18 cellular contexts compared by ENCODE assay signal in the genomic region with DNA sequence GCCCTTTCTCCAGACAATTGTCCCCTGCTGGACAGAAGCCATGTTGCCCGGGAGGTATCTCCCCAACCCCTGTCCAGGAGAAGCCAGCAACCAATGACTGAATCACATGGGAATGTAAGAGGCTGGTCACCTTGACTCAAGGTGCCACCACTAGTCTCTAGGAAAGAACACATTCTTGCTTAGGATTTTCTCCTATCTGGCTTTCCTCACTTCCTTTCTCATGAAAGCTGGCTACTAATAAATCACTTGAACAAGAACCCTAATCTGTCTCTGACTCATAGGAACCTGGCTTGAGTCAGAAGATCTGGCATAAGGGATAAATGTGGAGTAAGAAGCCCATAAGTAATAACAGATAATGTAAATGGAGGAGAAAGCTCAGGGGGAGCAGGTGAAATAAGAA.
DNase-seq lines count a peak whose midpoint lies in the region; ATAC-seq, FAIRE-seq and TF ChIP-seq lines count a peak whose summit lies in the region.
"Had no signal": no experiment of that assay in that cellular context is flagged by ENCODE, and none has a peak within 500 bp of the region (broad histone marks: within the 10 kb centered on the region; RNA-seq: fewer than 3 reads in every experiment).

No MANE protein-coding gene starts in this region.

- H3K27me3 ChIP-seq in PC-9 (ENCODE audit: insufficient read depth, low read depth) (no peaks in the 10 kb centered on the region), endothelial cell of umbilical vein (ENCODE audit: control insufficient read depth in 2 of 2, insufficient read depth in 2 of 2, low read length in 2 of 2) (no peaks in the 10 kb centered on the region)
- H3K27me3 ChIP-seq: colonic mucosa had no signal

- dilution Hi-C loops in endothelial cell of umbilical vein (cut with MboI; ENCODE audit: extremely low pct_ligation_motif_present, low sequenced_read_pairs): no loop called here

- H3K9me3 ChIP-seq in PC-9 (ENCODE audit: insufficient read depth, low read depth) (no peaks in the 10 kb centered on the region), endothelial cell of umbilical vein (replicated peaks; ENCODE audit: control insufficient read depth, insufficient read depth, low read length) (no peaks in the 10 kb centered on the region), mesodermal cell (ENCODE audit: control insufficient read depth, low read length) (no peaks in the 10 kb centered on the region)
- H3K9me3 ChIP-seq: colonic mucosa had no signal

- no peak for FAIRE-seq in endothelial cell of umbilical vein (lab: Jason Lieb, UNC)
- FAIRE-seq: D721Med, TTC549 had no signal

- peak; percentile 37 for DNase-seq in GM04503 (ENCODE audit: low read depth)
- peak; percentile 22 to 78 for DNase-seq in PC-9
- peak; percentile 3 for DNase-seq in endothelial cell of umbilical vein (ENCODE audit: low read depth, low spot score)
- no peak for DNase-seq in DMS153 treated with DMSO at 0.1 percent for 48 hours (lab: John Stamatoyannopoulos, UW; ENCODE audit: unreplicated experiment)
- no peak for DNase-seq in HUDEP-2 (lab: John Stamatoyannopoulos, UW; ENCODE audit: unreplicated experiment in 76 of 76)
- DNase-seq in activated CD4-positive, alpha-beta T cell treated with anti-CD3 and anti-CD28 coated beads, Interleukin-2, amount 50 U/mL, for 48 hours: no peak
- DNase-seq: activated CD4-positive, alpha-beta T cell treated with anti-CD3 and anti-CD28 coated beads, Interleukin-2, amount 50 U/mL, for 4 hours; activated T-cell treated with anti-CD3 and anti-CD28 coated beads, Interleukin-2, amount 50 U/mL, for 4 hours; colonic mucosa; midbrain; NCI-H1048; NCI-H2171 treated with DMSO at 0.1 percent for 48 hours had no signal

- no peaks in the 10 kb centered on the region for H3K9me2 ChIP-seq in PC-9 (ENCODE audit: insufficient read depth)

- H3K9me1 ChIP-seq in endothelial cell of umbilical vein (replicated peaks; ENCODE audit: control insufficient read depth, extremely low read depth, insufficient read depth, low read length): no peaks in the 10 kb centered on the region

- WGBS in mesodermal cell (ENCODE audit: insufficient coverage in 2 of 2), 2 experiments: 88% methylated on average over 1 of the region's 1 CpG; no CpG with 5 or more reads in 1 of the 2 experiments

- no peak overlapping the region for H3K9ac ChIP-seq in endothelial cell of umbilical vein (replicated peaks; ENCODE audit: extremely low read depth, insufficient read depth, low read length)

- H3K27ac ChIP-seq in PC-9 (no peak overlapping the region), endothelial cell of umbilical vein (ENCODE audit: insufficient read depth, low read depth, low read length) (no peak overlapping the region), mesodermal cell (ENCODE audit: low read depth, low read length, severe bottlenecking) (peak overlapping the region; percentile 41)
- H3K27ac ChIP-seq: colonic mucosa had no signal

- no peak for TF ChIP-seq CTCF in PC-9 (conservative IDR thresholded peaks at IDR 0.05)
- TF ChIP-seq CTCF in endothelial cell of umbilical vein (IDR thresholded peaks at IDR 0.05; ENCODE audit: extremely low read depth in 1 of 2, insufficient read depth in 1 of 2, low read depth in 1 of 2, low read length in 2 of 2): no peak

- no peak for TF ChIP-seq POLR2A in endothelial cell of umbilical vein (IDR thresholded peaks at IDR 0.05; ENCODE audit: low read depth, low read length)

- H3K36me3 ChIP-seq in PC-9 (ENCODE audit: low read depth) (no peaks in the 10 kb centered on the region), endothelial cell of umbilical vein (ENCODE audit: control insufficient read depth in 2 of 2, extremely low read depth in 1 of 2, insufficient read depth in 2 of 2, low read length in 2 of 2) (no peaks in the 10 kb centered on the region), mesodermal cell (ENCODE audit: control insufficient read depth, insufficient read depth, low read length) (no peaks in the 10 kb centered on the region)
- H3K36me3 ChIP-seq: colonic mucosa had no signal

- H3F3A ChIP-seq in PC-9 (ENCODE audit: insufficient read depth, low read depth): no peaks in the 10 kb centered on the region

- BruUV-seq in PC-9 (replicated peaks; lab: Mats Ljungman, UMichigan) (no TSS peak), endothelial cell of umbilical vein (replicated peaks; lab: Mats Ljungman, UMichigan) (no TSS peak)

- ATAC-seq in HG03432 (IDR thresholded peaks at IDR 0.05; ENCODE audit: unreplicated experiment): no peak
- ATAC-seq: activated T-cell treated with anti-CD3 and anti-CD28 coated beads, Interleukin-2, amount 50 U/mL, for 4 hours; GM23338; stimulated activated memory B cell treated with anti-CD40 and anti-IgM and Interleukin-4, amounts not matched to agents 10 μg/mL and 1 μg/mL and 100 μg/mL, for 72 hours had no signal

- peak overlapping the region; percentile 6 for H3K4me2 ChIP-seq in PC-9
- no peak overlapping the region for H3K4me2 ChIP-seq in endothelial cell of umbilical vein (ENCODE audit: insufficient read depth, low read length)
- H3K4me2 ChIP-seq: GM23338 had no signal

- H4K20me1 ChIP-seq in PC-9 (ENCODE audit: insufficient read depth) (no peaks in the 10 kb centered on the region), endothelial cell of umbilical vein (replicated peaks; ENCODE audit: control insufficient read depth, extremely low read depth, insufficient read depth, low read length) (no peaks in the 10 kb centered on the region)

- H2AFZ ChIP-seq in PC-9 (no peak overlapping the region), endothelial cell of umbilical vein (ENCODE audit: low read depth, low read length) (no peak overlapping the region)
- H2AFZ ChIP-seq: GM23338 had no signal

- intact Hi-C loops in PC-9 (cut with micrococcal nuclease; ENCODE audit: unreplicated experiment) (no loop called here), endothelial cell of umbilical vein (cut with micrococcal nuclease) (no loop called here)

- H3K79me2 ChIP-seq in PC-9 (ENCODE audit: low read depth) (no peaks in the 10 kb centered on the region), endothelial cell of umbilical vein (ENCODE audit: control insufficient read depth, insufficient read depth, low read length) (no peaks in the 10 kb centered on the region)

- no peak overlapping the region for H3K4me3 ChIP-seq in PC-9
- no peak overlapping the region for H3K4me3 ChIP-seq in endothelial cell of umbilical vein (replicated peaks in 1 of 3; ENCODE audit: insufficient read depth in 1 of 3, low read depth in 1 of 3, low read length in 3 of 3)
- H3K4me3 ChIP-seq in mesodermal cell (ENCODE audit: extremely low read depth, insufficient read depth, low read length, poor library complexity, severe bottlenecking): no peak overlapping the region
- H3K4me3 ChIP-seq: colonic mucosa, GM23338 had no signal

- H3K4me1 ChIP-seq in PC-9 (replicated peaks; ENCODE audit: insufficient read depth) (0 out of 2 replicates have a peak, but pooled peaks cover 6% of the 10 kb centered on the region), endothelial cell of umbilical vein (ENCODE audit: control insufficient read depth, extremely low read depth, insufficient read depth, low read length) (no peaks in the 10 kb centered on the region), mesodermal cell (ENCODE audit: control insufficient read depth, insufficient read depth, low read length, poor library complexity, severe bottlenecking) (peaks cover 5% of the 10 kb centered on the region)
- H3K4me1 ChIP-seq: colonic mucosa had no signal

- CTCF ChIA-PET in PC-9 (lab: Charles Lee) (no interaction called here), endothelial cell of umbilical vein (lab: Charles Lee) (interaction anchor here (1.2 kb wide), 1 partner anchor 47 kb away, joined by 3 read pairs; no protein-coding TSS in a partner anchor)

- POLR2A ChIA-PET in PC-9 (lab: Charles Lee; ENCODE audit: unreplicated experiment): no interaction called here
- POLR2A ChIA-PET in endothelial cell of umbilical vein (lab: Charles Lee): no interaction called here

TF ChIP-seq in endothelial cell of umbilical vein, 7 proteins besides CTCF, POLR2A, EP300 and RAD21:
- peak; percentile 11 for TF ChIP-seq FOS (IDR thresholded peaks at IDR 0.05; ENCODE audit: borderline replicate concordance, insufficient read depth, low read length)
- TF ChIP-seq, protein P1, sequence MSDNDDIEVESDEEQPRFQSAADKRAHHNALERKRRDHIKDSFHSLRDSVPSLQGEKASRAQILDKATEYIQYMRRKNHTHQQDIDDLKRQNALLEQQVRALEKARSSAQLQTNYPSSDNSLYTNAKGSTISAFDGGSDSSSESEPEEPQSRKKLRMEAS (IDR thresholded peaks at IDR 0.05; ENCODE audit: insufficient read depth, insufficient read length): no peak

Comparison
In these comparisons a context has a peak if more than half of its experiments do, and no peak if none do; other contexts are left out.
1. DNase-seq: peak in GM04503 (single experiment), PC-9 (2 of 2) and endothelial cell of umbilical vein (single experiment); none in DMS153 treated with DMSO at 0.1 percent for 48 hours (single experiment), HUDEP-2 (0 of 76) and activated CD4-positive, alpha-beta T cell treated with anti-CD3 and anti-CD28 coated beads, Interleukin-2, amount 50 U/mL, for 48 hours (0 of 2).